Comparison of ENCODE assay signal across 28 cellular contexts in genomic region chr22:27003301-27003700, GRCh38.
"Had no signal": no experiment of that assay in that cellular context is flagged by ENCODE, and none has a peak within 500 bp of the region (broad histone marks: within the 10 kb centered on the region; RNA-seq: fewer than 3 reads in every experiment).

No MANE protein-coding gene starts in this region.

- H3K9me3 ChIP-seq: body of pancreas, breast epithelium, MG63, SJSA1, SK-N-SH had no signal

- H3K27me3 Mint-ChIP-seq: activated CD4-positive, alpha-beta T cell treated with anti-CD3 and anti-CD28 coated beads, Interleukin-2, amount 10 ng/mL, durations not matched to agents 24 days and 14 days; activated CD8-positive, alpha-beta T cell treated with anti-CD3 and anti-CD28 coated beads for 36 hours; activated naive CD4-positive, alpha-beta T cell treated with anti-CD3 and anti-CD28 coated beads, Interleukin-2, amount 50 U/mL, for 24 hours had no signal

- H3K9ac ChIP-seq: SK-N-SH had no signal

- H3K36me3 Mint-ChIP-seq: activated naive CD4-positive, alpha-beta T cell treated with anti-CD3 and anti-CD28 coated beads, Interleukin-2, amount 50 U/mL, for 24 hours; activated naive CD8-positive, alpha-beta T cell treated with anti-CD3 and anti-CD28 coated beads, Interleukin-2, amount 10 ng/mL, durations not matched to agents 7 days and 5 days had no signal

- DNase-seq: activated CD4-positive, alpha-beta T cell treated with anti-CD3 and anti-CD28 coated beads, Interleukin-2, amount 10 ng/mL, durations not matched to agents 24 days and 14 days; activated CD4-positive, alpha-beta T cell treated with anti-CD3 and anti-CD28 coated beads, Interleukin-2, amount 50 U/mL, for 4 hours; activated CD8-positive, alpha-beta T cell treated with anti-CD3 and anti-CD28 coated beads for 36 hours; activated gamma-delta T cell; activated naive CD4-positive, alpha-beta T cell treated with Interleukin-2 at 50 U/mL for 16 hours; activated naive CD8-positive, alpha-beta T cell treated with anti-CD3 and anti-CD28 coated beads, Interleukin-2, amount 10 ng/mL, durations not matched to agents 7 days and 5 days; activated T-cell treated with anti-CD3 and anti-CD28 coated beads, Interleukin-2, amount 50 U/mL, for 1 hour; body of pancreas; Kasumi-1; KG1; MG63; NCI-H1048; NCI-H1105 treated with DMSO at 0.1 percent for 48 hours; NCI-H1436; NCI-H1694; NCI-H1930; NCI-H2081 treated with DMSO at 0.1 percent for 48 hours; NCI-H226; NCI-H524 treated with DMSO at 0.1 percent for 48 hours; SHP77; SK-N-SH had no signal

- H3K27ac ChIP-seq: body of pancreas, breast epithelium, SJSA1 had no signal

- H3K4me3 ChIP-seq: body of pancreas, breast epithelium, MG63, SJSA1 had no signal

- H3K4me3 Mint-ChIP-seq: activated CD4-positive, alpha-beta T cell treated with anti-CD3 and anti-CD28 coated beads, Interleukin-2, amount 10 ng/mL, durations not matched to agents 24 days and 14 days; activated CD8-positive, alpha-beta T cell treated with anti-CD3 and anti-CD28 coated beads for 36 hours; activated naive CD4-positive, alpha-beta T cell treated with anti-CD3 and anti-CD28 coated beads, Interleukin-2, amount 50 U/mL, for 24 hours; activated naive CD8-positive, alpha-beta T cell treated with anti-CD3 and anti-CD28 coated beads, Interleukin-2, amount 10 ng/mL, durations not matched to agents 7 days and 5 days; T-helper 1 cell treated with Interleukin-12 subunit alpha and Interleukin-12 subunit beta and Interleukin-4 antibody, amounts not matched to agents 30 μg/mL and 1 μg/mL, for 36 hours; T-helper 2 cell treated with Interferon-gamma antibody and Interleukin-4, amounts not matched to agents 5 μg/mL and 100 μg/mL, for 36 hours had no signal

- H3K27ac Mint-ChIP-seq: activated CD4-positive, alpha-beta T cell treated with anti-CD3 and anti-CD28 coated beads, Interleukin-2, amount 10 ng/mL, durations not matched to agents 24 days and 14 days; activated CD8-positive, alpha-beta T cell treated with anti-CD3 and anti-CD28 coated beads for 36 hours; activated naive CD4-positive, alpha-beta T cell treated with anti-CD3 and anti-CD28 coated beads, Interleukin-2, amount 50 U/mL, for 24 hours; activated naive CD8-positive, alpha-beta T cell treated with anti-CD3 and anti-CD28 coated beads, Interleukin-2, amount 10 ng/mL, durations not matched to agents 7 days and 5 days; activated T-helper 2 cell treated with anti-CD3 and anti-CD28 coated beads, Interferon-gamma antibody, Interleukin-2, Interleukin-4, amounts not matched to agents 10 μg/mL and 5 μg/mL and 100 μg/mL, durations not matched to agents 14 hours and 24 hours and 36 hours; T-helper 1 cell treated with Interleukin-12 subunit alpha and Interleukin-12 subunit beta and Interleukin-4 antibody, amounts not matched to agents 30 μg/mL and 1 μg/mL, for 36 hours; T-helper 2 cell treated with Interferon-gamma antibody and Interleukin-4, amounts not matched to agents 5 μg/mL and 100 μg/mL, for 36 hours had no signal

- H3K4me2 ChIP-seq: SK-N-SH had no signal

- H3K4me1 Mint-ChIP-seq: activated CD4-positive, alpha-beta T cell treated with anti-CD3 and anti-CD28 coated beads, Interleukin-2, amount 10 ng/mL, durations not matched to agents 24 days and 14 days; activated naive CD4-positive, alpha-beta T cell treated with anti-CD3 and anti-CD28 coated beads, Interleukin-2, amount 50 U/mL, for 24 hours; activated naive CD8-positive, alpha-beta T cell treated with anti-CD3 and anti-CD28 coated beads, Interleukin-2, amount 10 ng/mL, durations not matched to agents 7 days and 5 days had no signal

- ATAC-seq: activated CD8-positive, alpha-beta T cell treated with anti-CD3 and anti-CD28 coated beads for 36 hours; body of pancreas; Panc1 had no signal

- H3K36me3 ChIP-seq: breast epithelium, MG63, SJSA1 had no signal

- H3K9me3 Mint-ChIP-seq: activated CD4-positive, alpha-beta T cell treated with anti-CD3 and anti-CD28 coated beads, Interleukin-2, amount 10 ng/mL, durations not matched to agents 24 days and 14 days; activated CD8-positive, alpha-beta T cell treated with anti-CD3 and anti-CD28 coated beads for 36 hours; activated naive CD4-positive, alpha-beta T cell treated with anti-CD3 and anti-CD28 coated beads, Interleukin-2, amount 50 U/mL, for 24 hours; activated naive CD8-positive, alpha-beta T cell treated with anti-CD3 and anti-CD28 coated beads, Interleukin-2, amount 10 ng/mL, durations not matched to agents 7 days and 5 days; activated T-helper 2 cell treated with anti-CD3 and anti-CD28 coated beads, Interferon-gamma antibody, Interleukin-2, Interleukin-4, amounts not matched to agents 10 μg/mL and 5 μg/mL and 100 μg/mL, durations not matched to agents 14 hours and 24 hours and 36 hours; T-helper 1 cell treated with Interleukin-12 subunit alpha and Interleukin-12 subunit beta and Interleukin-4 antibody, amounts not matched to agents 30 μg/mL and 1 μg/mL, for 36 hours; T-helper 2 cell treated with Interferon-gamma antibody and Interleukin-4, amounts not matched to agents 5 μg/mL and 100 μg/mL, for 36 hours had no signal

- H3K4me1 ChIP-seq: body of pancreas, breast epithelium, SJSA1 had no signal

- H3K27me3 ChIP-seq: body of pancreas, breast epithelium, MG63 had no signal
